Comparison of ENCODE assay signal across 1 cellular context in genomic region chr5:43646997-43647396, GRCh38.
TF ChIP-seq lines count a peak whose summit lies in the region.

No MANE protein-coding gene starts in this region.

TF ChIP-seq in A549, 52 proteins besides CTCF, POLR2A, EP300 and RAD21:
- no peak for TF ChIP-seq NR3C1 (IDR thresholded peaks at IDR 0.05)
- TF ChIP-seq ZNF302 (CRISPR knock-in tag; IDR thresholded peaks at IDR 0.05): no peak
- no peak for TF ChIP-seq SMC3 (IDR thresholded peaks at IDR 0.05)
- TF ChIP-seq, protein P1, sequence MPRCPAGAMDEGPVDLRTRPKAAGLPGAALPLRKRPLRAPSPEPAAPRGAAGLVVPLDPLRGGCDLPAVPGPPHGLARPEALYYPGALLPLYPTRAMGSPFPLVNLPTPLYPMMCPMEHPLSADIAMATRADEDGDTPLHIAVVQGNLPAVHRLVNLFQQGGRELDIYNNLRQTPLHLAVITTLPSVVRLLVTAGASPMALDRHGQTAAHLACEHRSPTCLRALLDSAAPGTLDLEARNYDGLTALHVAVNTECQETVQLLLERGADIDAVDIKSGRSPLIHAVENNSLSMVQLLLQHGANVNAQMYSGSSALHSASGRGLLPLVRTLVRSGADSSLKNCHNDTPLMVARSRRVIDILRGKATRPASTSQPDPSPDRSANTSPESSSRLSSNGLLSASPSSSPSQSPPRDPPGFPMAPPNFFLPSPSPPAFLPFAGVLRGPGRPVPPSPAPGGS (IDR thresholded peaks at IDR 0.05): no peak
- no peak for TF ChIP-seq CEBPB (IDR thresholded peaks at IDR 0.05)
- TF ChIP-seq, protein P2, sequence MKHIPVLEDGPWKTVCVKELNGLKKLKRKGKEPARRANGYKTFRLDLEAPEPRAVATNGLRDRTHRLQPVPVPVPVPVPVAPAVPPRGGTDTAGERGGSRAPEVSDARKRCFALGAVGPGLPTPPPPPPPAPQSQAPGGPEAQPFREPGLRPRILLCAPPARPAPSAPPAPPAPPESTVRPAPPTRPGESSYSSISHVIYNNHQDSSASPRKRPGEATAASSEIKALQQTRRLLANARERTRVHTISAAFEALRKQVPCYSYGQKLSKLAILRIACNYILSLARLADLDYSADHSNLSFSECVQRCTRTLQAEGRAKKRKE (CRISPR knock-in tag; IDR thresholded peaks at IDR 0.05; ENCODE audit: low read depth): no peak
- no peak for TF ChIP-seq ELK1 (IDR thresholded peaks at IDR 0.05; ENCODE audit: low read depth, low read length)
- no peak for TF ChIP-seq KDM5A (IDR thresholded peaks at IDR 0.05)
- TF ChIP-seq ZSCAN20 (CRISPR knock-in tag; IDR thresholded peaks at IDR 0.05): no peak
- no peak for TF ChIP-seq FOSL2 (IDR thresholded peaks at IDR 0.05)
- TF ChIP-seq FOSL2 (CRISPR knock-in tag; IDR thresholded peaks at IDR 0.05): no peak
- no peak for TF ChIP-seq FOSB (CRISPR knock-in tag; IDR thresholded peaks at IDR 0.05)
- TF ChIP-seq MYC (IDR thresholded peaks at IDR 0.05; ENCODE audit: borderline replicate concordance, low read length): no peak
- TF ChIP-seq ZFP36 (IDR thresholded peaks at IDR 0.05; ENCODE audit: borderline replicate concordance, partially characterized antibody): no peak
- TF ChIP-seq CBX2 (IDR thresholded peaks at IDR 0.05; ENCODE audit: borderline replicate concordance, low read depth): no peak
- TF ChIP-seq, protein P3, sequence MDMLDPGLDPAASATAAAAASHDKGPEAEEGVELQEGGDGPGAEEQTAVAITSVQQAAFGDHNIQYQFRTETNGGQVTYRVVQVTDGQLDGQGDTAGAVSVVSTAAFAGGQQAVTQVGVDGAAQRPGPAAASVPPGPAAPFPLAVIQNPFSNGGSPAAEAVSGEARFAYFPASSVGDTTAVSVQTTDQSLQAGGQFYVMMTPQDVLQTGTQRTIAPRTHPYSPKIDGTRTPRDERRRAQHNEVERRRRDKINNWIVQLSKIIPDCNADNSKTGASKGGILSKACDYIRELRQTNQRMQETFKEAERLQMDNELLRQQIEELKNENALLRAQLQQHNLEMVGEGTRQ (IDR thresholded peaks at IDR 0.05): no peak
- TF ChIP-seq KDM1A (IDR thresholded peaks at IDR 0.05; ENCODE audit: low read depth): no peak
- no peak for TF ChIP-seq RFX5 (IDR thresholded peaks at IDR 0.05)
- no peak for TF ChIP-seq MAFK (IDR thresholded peaks at IDR 0.05; ENCODE audit: partially characterized antibody)
- TF ChIP-seq HOXB13 (CRISPR knock-in tag; IDR thresholded peaks at IDR 0.05; ENCODE audit: low read depth): no peak
